In the genomic region with DNA sequence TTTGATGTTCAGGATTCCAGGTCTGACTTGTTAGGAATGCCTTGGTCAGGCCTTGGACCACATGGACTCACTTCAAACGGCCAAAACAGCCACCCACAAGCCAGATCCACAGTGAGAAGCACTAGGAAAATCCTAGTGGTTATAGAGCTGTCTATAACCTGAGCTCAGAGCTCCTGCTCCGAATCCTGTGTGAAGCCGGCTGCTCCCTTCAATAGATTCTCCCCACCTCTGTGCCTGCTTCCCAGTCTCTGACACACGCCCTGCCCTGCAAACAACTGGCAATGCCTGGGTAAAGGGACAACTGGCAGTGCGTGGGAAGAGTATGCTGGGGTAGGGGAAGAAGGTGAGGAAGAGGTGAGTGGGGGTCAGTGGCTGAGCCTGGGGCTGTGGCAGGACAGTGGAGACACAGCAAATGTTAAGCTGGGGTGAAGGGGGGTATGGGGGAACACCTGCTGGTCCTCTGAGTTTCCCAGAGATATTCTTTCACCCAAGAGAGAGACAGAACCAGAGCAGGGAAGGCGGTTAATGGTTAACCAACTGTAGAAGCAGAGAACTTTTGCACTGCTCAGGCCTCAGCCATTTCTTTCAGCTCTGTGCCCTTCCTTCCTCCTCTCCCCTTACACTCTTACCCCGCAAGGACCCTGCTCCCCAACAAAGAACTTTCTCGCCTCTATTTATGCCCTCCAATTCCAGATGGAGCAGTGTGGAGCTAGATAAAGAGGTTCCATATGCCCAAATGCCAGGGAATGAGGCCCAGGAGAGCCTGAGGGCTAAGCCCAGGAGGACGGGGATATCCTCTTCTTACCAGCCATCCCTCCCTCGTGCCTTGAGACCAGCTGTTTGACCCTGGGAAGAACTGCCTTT, we compare ENCODE assay signal across 1 cellular context.
A peak's percentile ranks its signal among the peaks of the same experiment; 100 is the strongest.
TF ChIP-seq lines count a peak whose summit lies in the region.

No MANE protein-coding gene starts in this region.

TF ChIP-seq in K562, 482 proteins besides CTCF, POLR2A, EP300 and RAD21 (continued from another document):
- TF ChIP-seq CEBPB (tag; IDR thresholded peaks at IDR 0.05) (no peak), NCOR1 (IDR thresholded peaks at IDR 0.05) (no peak), GATAD2A (IDR thresholded peaks at IDR 0.05) (0 out of 2 replicates have a peak, but pooled peaks have one; percentile 4)
